ENCODE assay signal across 19 cellular contexts in the genomic region with DNA sequence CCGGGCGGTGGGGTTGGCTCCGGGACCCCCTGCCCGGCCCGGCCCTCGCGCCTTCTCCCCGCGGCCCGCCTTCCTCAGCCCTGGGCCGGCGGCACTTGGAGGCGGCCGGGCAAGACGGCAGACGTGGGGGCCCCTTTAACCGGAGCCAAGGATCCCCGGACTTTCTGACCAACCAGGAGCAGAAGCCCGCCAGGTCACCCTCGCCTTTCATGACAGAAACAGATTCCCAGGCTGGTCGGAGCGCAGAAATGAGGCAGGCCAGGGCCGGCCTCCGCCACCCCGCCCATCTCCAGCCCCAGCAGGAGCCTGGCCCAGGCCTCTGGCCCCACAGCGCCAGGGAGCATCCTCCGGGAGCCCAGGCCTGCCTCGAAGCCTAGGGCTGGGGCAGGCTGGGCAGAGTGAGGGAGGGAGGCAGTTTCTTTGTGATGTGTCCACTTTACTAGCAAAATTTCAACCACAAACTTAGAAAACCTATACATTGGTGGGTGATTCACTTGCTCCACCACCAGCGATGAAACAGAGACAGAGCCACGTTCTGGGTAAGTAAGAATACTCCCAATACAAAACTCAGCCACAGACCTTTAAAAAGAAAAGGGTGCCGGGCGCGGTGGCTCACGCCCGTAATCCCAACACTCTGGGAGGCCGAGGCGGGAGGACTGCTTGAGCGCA. TPM values are rescaled to one million over a fixed set of nuclear protein-coding genes. Genes with fewer than 3 reads are reported as not detected.
DNase-seq lines count a peak whose midpoint lies in the region; ATAC-seq, FAIRE-seq and TF ChIP-seq lines count a peak whose summit lies in the region.
"Had no signal": no experiment of that assay in that cellular context is flagged by ENCODE, and none has a peak within 500 bp of the region (broad histone marks: within the 10 kb centered on the region; RNA-seq: fewer than 3 reads in every experiment).

No MANE protein-coding gene starts in this region.

- H3K27ac ChIP-seq in Panc1 (ENCODE audit: low read length) (no peak overlapping the region), right cardiac atrium (ENCODE audit: low read length) (no peak overlapping the region)
- H3K27ac ChIP-seq: parathyroid adenoma, SK-N-MC had no signal

- H3K4me1 ChIP-seq in Panc1 (ENCODE audit: control insufficient read depth, insufficient read depth, low read length) = peaks cover 4% of the 10 kb centered on the region; the same call in 1 of the 2 replicates
- no peaks in the 10 kb centered on the region for H3K4me1 ChIP-seq in right cardiac atrium (ENCODE audit: control insufficient read depth, insufficient read depth, low read length)
- H3K4me1 ChIP-seq in HAP-1 = peaks cover 9% of the 10 kb centered on the region
- H3K4me1 ChIP-seq: parathyroid adenoma had no signal

- in situ Hi-C loops in Panc1 (cut with HindIII; ENCODE audit: low pct_unique_long_range_greater_than_20kb, low sequenced_read_pairs) (no loop called here), HAP-1 (cut with MboI; ENCODE audit: low sequenced_read_pairs) (no loop called here)

- H3K9me3 ChIP-seq in Panc1 (ENCODE audit: control insufficient read depth, insufficient read depth, low read depth, low read length) (no peaks in the 10 kb centered on the region), right cardiac atrium (ENCODE audit: control insufficient read depth, low read length) (no peaks in the 10 kb centered on the region), HAP-1 (no peaks in the 10 kb centered on the region)

- ATAC-seq in Panc1 (peak; percentile 69), right cardiac atrium (peak; percentile 20 to 46), GM18520 (IDR thresholded peaks at IDR 0.05; ENCODE audit: unreplicated experiment) (no peak)

- no peak for TF ChIP-seq CTCF in Panc1 (IDR thresholded peaks at IDR 0.05)

- H3K36me3 ChIP-seq in H7 (replicated peaks; ENCODE audit: control insufficient read depth, insufficient read depth, low read length) = no peaks in the 10 kb centered on the region
- H3K36me3 ChIP-seq in Panc1 (ENCODE audit: control insufficient read depth, insufficient read depth, low read length) = no peaks in the 10 kb centered on the region
- no peaks in the 10 kb centered on the region for H3K36me3 ChIP-seq in HAP-1 (replicated peaks)

- no TSS peak for BruUV-seq in Panc1 (replicated peaks; lab: Mats Ljungman, UMichigan)

- DNase-seq in H7 = peak; percentile 90
- no peak for DNase-seq in Panc1 (ENCODE audit: low read depth, low spot score)
- DNase-seq in right cardiac atrium = peak in 1 of 3 donors; percentile 73
- peak; percentile 71 for DNase-seq in retina
- DNase-seq in GM19239 (ENCODE audit: insufficient read length, low spot score) = no peak
- no peak for DNase-seq in HAP-1 (ENCODE audit: low spot score in 2 of 2)
- no peak for DNase-seq in Ammon's horn (ENCODE audit: low spot score)
- DNase-seq: activated B cell treated with CpG ODN at 0.5 μM for 24 hours; activated T-cell treated with anti-CD3 and anti-CD28 coated beads, Interleukin-2, amount 50 U/mL, for 24 hours; aorta; CD8-positive, alpha-beta memory T cell; NCI-H2029; stimulated activated CD4-positive, alpha-beta T cell treated with anti-CD3 and anti-CD28 coated beads, Interleukin-4, amount 100 ng/mL, for 24 hours; stimulated activated naive CD4-positive, alpha-beta T cell had no signal

- FAIRE-seq in GM19239 (lab: Jason Lieb, UNC) = no peak
- FAIRE-seq: endometrium had no signal

- intact Hi-C loops in Panc1 (cut with micrococcal nuclease; ENCODE audit: unreplicated experiment) = no loop called here
- intact Hi-C loops in right cardiac atrium (cut with DNase I) = loop anchor here in 1 of 4 donors (10.0 kb wide), 1 partner anchor 168 kb away; a partner anchor contains a TSS

- WGBS in right cardiac atrium = 39% methylated on average over 38 of the region's 38 CpGs

- POLR2A ChIA-PET in Panc1 (lab: Charles Lee) = no interaction called here

- CTCF ChIA-PET in Panc1 (lab: Charles Lee) = no interaction called here

- H3K27me3 ChIP-seq in H7 (ENCODE audit: control insufficient read depth, insufficient read depth, low read length) (peaks cover 40% of the 10 kb centered on the region), Panc1 (ENCODE audit: control insufficient read depth, insufficient read depth, low read length) (no peaks in the 10 kb centered on the region), right cardiac atrium (ENCODE audit: control insufficient read depth, insufficient read depth) (no peaks in the 10 kb centered on the region), HAP-1 (ENCODE audit: low read depth) (no peaks in the 10 kb centered on the region)

- H3K4me3 ChIP-seq in H7 (ENCODE audit: insufficient read depth, low read depth, low read length) = peak overlapping the region; percentile 5; the same call in 1 of the 2 replicates
- no peak overlapping the region; a peak in 1 of 4 replicates for H3K4me3 ChIP-seq in Panc1 (ENCODE audit: low read depth in 2 of 2, low read length in 2 of 2)
- peak overlapping the region; percentile 52 for H3K4me3 ChIP-seq in right cardiac atrium (ENCODE audit: low read length)
- no peak overlapping the region for H3K4me3 ChIP-seq in HAP-1
- H3K4me3 ChIP-seq: lung, SK-N-MC had no signal

RNA-seq across cellular contexts. Expression of a gene that starts 22.5 kb away (rescaled TPM):
- 58.4 and 60.9 TPM in 2 replicates for total RNA-seq in H7 (2014; rRNA removed; shearing (Covaris generic))
- 4.6 TPM for total RNA-seq in Panc1 (2021; ENCODE audit: unreplicated experiment)
- 10.9 TPM for polyA plus RNA-seq in Panc1 (2012; ENCODE audit: insufficient read length)
- 10 to 100 TPM; 16.1 to 26.3 (median 21.4) TPM for total RNA-seq in right cardiac atrium
- polyA plus RNA-seq in right cardiac atrium = 27.6 TPM

Comparison
In these comparisons a context has a peak if more than half of its experiments do, and no peak if none do; other contexts are left out.
1. DNase-seq: peak in H7 (single experiment) and retina (single experiment); none in Panc1 (single experiment), GM19239 (single experiment), HAP-1 (0 of 2) and Ammon's horn (single experiment).
2. H3K4me3 ChIP-seq: peak in H7 (single experiment) and right cardiac atrium (single experiment); none in Panc1 (0 of 2) and HAP-1 (single experiment).